25 cellular contexts compared by ENCODE assay signal in the genomic region with DNA sequence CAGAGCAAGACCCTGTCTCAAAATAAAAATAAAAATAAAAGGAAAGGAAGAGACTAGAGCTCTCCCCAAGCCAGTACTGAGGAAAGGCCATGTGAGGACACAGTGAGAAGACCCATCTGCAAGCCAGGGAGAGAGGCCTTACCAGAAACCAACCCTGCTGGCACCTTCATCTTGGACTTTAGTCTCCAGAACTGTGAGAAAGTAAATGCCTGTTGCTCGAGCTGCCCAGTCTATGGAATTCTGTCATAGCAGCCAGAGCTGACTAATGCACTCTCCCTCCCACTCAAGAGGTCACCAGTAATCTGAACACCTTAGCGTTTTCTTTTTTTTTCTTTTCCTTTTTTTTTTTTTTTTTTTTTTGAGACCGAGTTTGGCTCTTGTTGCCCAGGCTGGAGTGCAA. TPM values are rescaled to one million over a fixed set of nuclear protein-coding genes. Genes with fewer than 3 reads are reported as not detected.
DNase-seq lines count a peak whose midpoint lies in the region; ATAC-seq, FAIRE-seq and TF ChIP-seq lines count a peak whose summit lies in the region.
"Had no signal": no experiment of that assay in that cellular context is flagged by ENCODE, and none has a peak within 500 bp of the region (broad histone marks: within the 10 kb centered on the region; RNA-seq: fewer than 3 reads in every experiment).

No MANE protein-coding gene starts in this region.

- H3K4me1 Mint-ChIP-seq in H9: peaks cover 3% of the 10 kb centered on the region in 2 experiments; a peak in 3 of 4 replicates

- H3K56ac ChIP-seq in H9 (ENCODE audit: insufficient read length, low read depth, low read length): no peak overlapping the region

- no peak overlapping the region for H2AK5ac ChIP-seq in H9 (ENCODE audit: insufficient read length, low read length)

- no peak overlapping the region for H3K4me2 ChIP-seq in H9 (ENCODE audit: insufficient read depth, insufficient read length, low read length)
- no peak overlapping the region for H3K4me2 ChIP-seq in fibroblast of lung (ENCODE audit: extremely low read depth, insufficient read depth, low read length)

- H3K4me1 ChIP-seq in H9 (ENCODE audit: insufficient read depth, low read length): no peaks in the 10 kb centered on the region
- H3K4me1 ChIP-seq in fibroblast of lung (ENCODE audit: control insufficient read depth, extremely low read depth, insufficient read depth, low read length): peaks cover 3% of the 10 kb centered on the region

- no peak overlapping the region for H3K9ac ChIP-seq in H9 (ENCODE audit: extremely low read depth, insufficient read length, low read length)
- no peak overlapping the region for H3K9ac ChIP-seq in fibroblast of lung (ENCODE audit: insufficient read depth, low read length)
- H3K9ac ChIP-seq: parathyroid adenoma had no signal

- no peaks in the 10 kb centered on the region for H3K79me2 ChIP-seq in H9 (ENCODE audit: insufficient read depth, low read length)
- no peaks in the 10 kb centered on the region for H3K79me2 ChIP-seq in fibroblast of lung (ENCODE audit: control insufficient read depth, insufficient read depth, low read length)
- H3K79me2 ChIP-seq: parathyroid adenoma had no signal

- H3K36me3 Mint-ChIP-seq in H9 (ENCODE audit: insufficient read depth in 1 of 3, low read depth in 3 of 3): peaks cover 0 to 4% (median 0%) of the 10 kb centered on the region in 3 experiments; a peak in 1 of 7 replicates
- H3K36me3 Mint-ChIP-seq: naive thymus-derived CD8-positive, alpha-beta T cell; WTC11 had no signal

- H3K4me3 ChIP-seq in fibroblast of lung (replicated peaks in 1 of 4; ENCODE audit: control extremely low read depth in 1 of 4, insufficient read depth in 1 of 4, low read depth in 3 of 4, low read length in 4 of 4): no peak overlapping the region
- H3K4me3 ChIP-seq: tibial nerve had no signal

- H2BK120ac ChIP-seq in H9 (ENCODE audit: low read depth, low read length, poor library complexity, severe bottlenecking): no peak overlapping the region

- no peak overlapping the region for H4K8ac ChIP-seq in H9 (replicated peaks; ENCODE audit: insufficient read length, low read depth, low read length)

- no peaks in the 10 kb centered on the region for H3K27me3 ChIP-seq in H9 (ENCODE audit: insufficient read depth, low read length)
- no peaks in the 10 kb centered on the region for H3K27me3 ChIP-seq in fibroblast of lung (ENCODE audit: control insufficient read depth, insufficient read depth, low read length)
- H3K27me3 ChIP-seq: tibial nerve had no signal

- H4K20me1 ChIP-seq in H9 (ENCODE audit: control insufficient read depth, insufficient read depth, insufficient read length) (no peaks in the 10 kb centered on the region), fibroblast of lung (ENCODE audit: control insufficient read depth, extremely low read depth, insufficient read depth, low read length) (no peaks in the 10 kb centered on the region)

- H3T11ph ChIP-seq in H9 (ENCODE audit: low read length): no peak overlapping the region

- TF ChIP-seq CTCF in H9 (conservative IDR thresholded peaks at IDR 0.05) (no peak), fibroblast of lung (conservative IDR thresholded peaks at IDR 0.05 in 1 of 2, IDR thresholded peaks at IDR 0.05 in 1 of 2; ENCODE audit: low read depth in 1 of 2, low read length in 2 of 2) (no peak)

- H3K9me3 Mint-ChIP-seq in H9: no peaks in the 10 kb centered on the region; a peak in 2 of 5 replicates
- H3K9me3 Mint-ChIP-seq: activated CD8-positive, alpha-beta T cell treated with anti-CD3 and anti-CD28 coated beads for 36 hours; activated naive CD4-positive, alpha-beta T cell treated with anti-CD3 and anti-CD28 coated beads for 36 hours; effector memory CD8-positive, alpha-beta T cell; naive thymus-derived CD8-positive, alpha-beta T cell had no signal

- no peak overlapping the region for H3K4me3 Mint-ChIP-seq in H9
- H3K4me3 Mint-ChIP-seq: activated CD8-positive, alpha-beta T cell treated with anti-CD3 and anti-CD28 coated beads for 36 hours; activated naive CD4-positive, alpha-beta T cell treated with anti-CD3 and anti-CD28 coated beads for 36 hours; effector memory CD8-positive, alpha-beta T cell; naive thymus-derived CD8-positive, alpha-beta T cell; WTC11 had no signal

- H3K27ac Mint-ChIP-seq in H9: no peak overlapping the region
- H3K27ac Mint-ChIP-seq: activated CD8-positive, alpha-beta T cell treated with anti-CD3 and anti-CD28 coated beads for 36 hours; activated naive CD4-positive, alpha-beta T cell treated with anti-CD3 and anti-CD28 coated beads for 36 hours; WTC11 had no signal

- H3K27ac ChIP-seq in H9 (ENCODE audit: insufficient read length, low read depth, low read length): no peak overlapping the region
- no peak overlapping the region for H3K27ac ChIP-seq in fibroblast of lung (ENCODE audit: insufficient read depth, low read length)
- H3K27ac ChIP-seq: parathyroid adenoma, tibial nerve had no signal

- H3K23me2 ChIP-seq in H9 (ENCODE audit: insufficient read length, low read depth, low read length, poor library complexity, severe bottlenecking): no peaks in the 10 kb centered on the region

- no peak overlapping the region for H4K5ac ChIP-seq in H9 (ENCODE audit: insufficient read length, low read depth, low read length)

- ATAC-seq in HG03565 (IDR thresholded peaks at IDR 0.05; ENCODE audit: unreplicated experiment) (no peak), HG02642 (IDR thresholded peaks at IDR 0.05; ENCODE audit: poor library complexity, unreplicated experiment) (no peak), GM21786 (IDR thresholded peaks at IDR 0.05; ENCODE audit: unreplicated experiment) (no peak)
- ATAC-seq: activated CD8-positive, alpha-beta T cell treated with anti-CD3 and anti-CD28 coated beads for 36 hours; effector memory CD8-positive, alpha-beta T cell; naive thymus-derived CD8-positive, alpha-beta T cell; WTC11 had no signal

- no peaks in the 10 kb centered on the region for H3K79me1 ChIP-seq in H9 (ENCODE audit: insufficient read depth, low read depth, low read length, poor library complexity, severe bottlenecking)

- no peak for FAIRE-seq in RCC 7860 (lab: Jason Lieb, UNC)
- FAIRE-seq: keratinocyte had no signal

- H3K9me3 ChIP-seq in H9 (ENCODE audit: control insufficient read depth, low read depth, low read length): no peaks in the 10 kb centered on the region
- H3K9me3 ChIP-seq in fibroblast of lung (ENCODE audit: control insufficient read depth, insufficient read depth, low read depth, low read length): no peaks in the 10 kb centered on the region
- H3K9me3 ChIP-seq: tibial nerve had no signal

- H2BK15ac ChIP-seq in H9 (ENCODE audit: low read depth, low read length): no peak overlapping the region

- no CpG with 5 or more reads among the region's 3 CpGs for WGBS in H9 (ENCODE audit: extremely low coverage, insufficient read length, low lambda C conversion rate)

- H3K4ac ChIP-seq in H9 (ENCODE audit: low read depth, low read length): no peak overlapping the region

- H2AFZ ChIP-seq in H9 (ENCODE audit: low read length): no peak overlapping the region
- H2AFZ ChIP-seq in fibroblast of lung (ENCODE audit: low read length): no peak overlapping the region
- H2AFZ ChIP-seq: parathyroid adenoma had no signal

- H3K36me3 ChIP-seq in fibroblast of lung (ENCODE audit: control insufficient read depth, insufficient read depth, low read length): no peaks in the 10 kb centered on the region
- H3K36me3 ChIP-seq: tibial nerve had no signal

- no peak overlapping the region for H3K23ac ChIP-seq in H9 (ENCODE audit: insufficient read length, low read depth, low read length)

- no peak overlapping the region for H2BK5ac ChIP-seq in H9 (ENCODE audit: insufficient read length, low read length)

- H3K14ac ChIP-seq in H9 (ENCODE audit: insufficient read depth, low read length): no peak overlapping the region

- H2BK20ac ChIP-seq in H9 (ENCODE audit: low read depth, low read length, poor library complexity, severe bottlenecking): peak overlapping the region; percentile 6

- H2BK12ac ChIP-seq in H9 (ENCODE audit: insufficient read length, low read depth, low read length): no peak overlapping the region

- intact Hi-C loops in posterior vena cava (cut with DNase I): loop anchor here (5.0 to 10.0 kb wide), 2 partner anchors 65 to 67 kb away; no protein-coding TSS in a partner anchor

- H3K27me3 Mint-ChIP-seq in H9 (ENCODE audit: low read depth): no peaks in the 10 kb centered on the region
- H3K27me3 Mint-ChIP-seq: activated CD8-positive, alpha-beta T cell treated with anti-CD3 and anti-CD28 coated beads for 36 hours; effector memory CD8-positive, alpha-beta T cell; naive thymus-derived CD8-positive, alpha-beta T cell had no signal

- no peak overlapping the region for H4K91ac ChIP-seq in H9 (ENCODE audit: insufficient read length, low read depth, low read length)

- no peak overlapping the region for H3K18ac ChIP-seq in H9 (ENCODE audit: insufficient read length, low read depth, low read length)

- DNase-seq in H9 (no peak), RCC 7860 (ENCODE audit: low spot score) (peak; percentile 30), fibroblast of lung (ENCODE audit: low read depth in 2 of 2) (peak; percentile 16 to 71), posterior vena cava (ENCODE audit: low spot score) (peak; percentile 11), NK-92 (lab: John Stamatoyannopoulos, UW; ENCODE audit: unreplicated experiment) (no peak)
- DNase-seq: activated CD8-positive, alpha-beta T cell treated with anti-CD3 and anti-CD28 coated beads for 36 hours; activated naive CD4-positive, alpha-beta T cell treated with anti-CD3 and anti-CD28 coated beads for 36 hours; activated T-cell treated with anti-CD3 and anti-CD28 coated beads, Interleukin-2, amount 50 U/mL, for 1 hour; effector memory CD8-positive, alpha-beta T cell; hippocampal formation; mesendoderm; NCI-H1694 treated with DMSO at 0.1 percent for 48 hours; NCI-H446 treated with DMSO at 0.1 percent for 48 hours; SIG-M5; stimulated activated naive CD4-positive, alpha-beta T cell treated with Interleukin-2 at 50 U/mL for 16 hours had no signal

RNA-seq across cellular contexts. Expression of a gene that starts 7.3 kb away (rescaled TPM):
- total RNA-seq in H9 (2021) (0.31 and 0.39 TPM in 2 replicates), fibroblast of lung (5.1 and 8.6 TPM in 2 replicates), posterior vena cava (1 to 10 TPM in 1 of 2 donors, under 1 TPM in 1; 1.00 to 2.2 TPM)
- 4.0 and 6.3 TPM in 2 replicates for polyA plus RNA-seq in fibroblast of lung
- polyA plus RNA-seq in fibroblast of lung (2012): 3.0 and 4.4 TPM in 2 replicates
- polyA minus RNA-seq in fibroblast of lung (ENCODE audit: low replicate concordance): 8.0 and 10.1 TPM in 2 replicates
- total RNA-seq: activated CD8-positive, alpha-beta T cell treated with anti-CD3 and anti-CD28 coated beads for 36 hours; activated naive CD4-positive, alpha-beta T cell treated with anti-CD3 and anti-CD28 coated beads for 36 hours; H4; T-helper 2 cell treated with Interferon-gamma antibody and Interleukin-4, amounts not matched to agents 100 ng/mL and 5 ng/mL, for 36 hours had no signal

RNA-seq across cellular contexts. Expression of a gene that starts 16.2 kb away (rescaled TPM):
- total RNA-seq in H9 (2021): 25.6 and 30.2 TPM in 2 replicates
- total RNA-seq in fibroblast of lung: 50.0 and 50.6 TPM in 2 replicates
- 18.2 and 18.7 TPM in 2 replicates for polyA plus RNA-seq in fibroblast of lung
- 22.5 and 25.1 TPM in 2 replicates for polyA plus RNA-seq in fibroblast of lung (2012)
- 19.8 and 31.7 TPM in 2 replicates for polyA minus RNA-seq in fibroblast of lung (ENCODE audit: low replicate concordance)
- 10 to 100 TPM; 13.9 to 16.2 TPM for total RNA-seq in posterior vena cava

RNA-seq across cellular contexts. Expression of a gene that starts 52.1 kb away (rescaled TPM):
- total RNA-seq in H9 (2021) (9.7 and 9.8 TPM in 2 replicates), fibroblast of lung (4.9 and 6.9 TPM in 2 replicates), posterior vena cava (10 to 100 TPM; 16.9 to 18.5 TPM)
- 10.2 and 11.5 TPM in 2 replicates for polyA plus RNA-seq in fibroblast of lung
- 3.5 and 4.6 TPM in 2 replicates for polyA plus RNA-seq in fibroblast of lung (2012)
- 9.2 and 10.1 TPM in 2 replicates for polyA minus RNA-seq in fibroblast of lung (ENCODE audit: low replicate concordance)

Comparison
In these comparisons a context has a peak if more than half of its experiments do, and no peak if none do; other contexts are left out.
1. DNase-seq: peak in RCC 7860 (single experiment), fibroblast of lung (2 of 2) and posterior vena cava (single experiment); none in H9 (single experiment) and NK-92 (single experiment).